ENCODE assay signal across 26 cellular contexts in the genomic region with DNA sequence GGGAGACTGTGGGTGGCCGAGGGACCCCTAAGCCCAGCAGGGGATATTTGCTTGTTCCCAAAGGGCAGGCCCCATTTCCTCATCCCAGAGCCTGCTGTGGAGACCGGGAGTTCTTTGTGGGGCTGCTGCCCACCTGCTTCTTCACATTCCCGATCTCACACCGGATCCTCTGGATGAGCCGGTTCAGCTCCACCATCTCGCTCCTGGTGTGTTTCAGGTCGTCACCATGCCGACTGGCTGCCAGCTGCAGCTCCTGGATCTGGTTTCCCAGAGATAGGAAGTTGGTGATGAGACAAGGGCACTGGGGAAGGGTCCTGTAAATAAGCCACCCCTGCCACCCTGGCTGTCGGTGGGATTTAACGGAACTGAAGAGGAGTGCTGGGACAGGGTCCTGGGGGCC.
"Had no signal": no experiment of that assay in that cellular context is flagged by ENCODE, and none has a peak within 500 bp of the region (broad histone marks: within the 10 kb centered on the region; RNA-seq: fewer than 3 reads in every experiment).

No MANE protein-coding gene starts in this region.

- DNase-seq: dermis blood vessel endothelial cell; effector memory CD4-positive, alpha-beta T cell; erythroblast; esophagus squamous epithelium; foreskin melanocyte; glutamatergic neuron; heart right ventricle; hippocampal formation; left cardiac atrium; left ventricle myocardium inferior; mammary epithelial cell; mesendoderm; naive thymus-derived CD8-positive, alpha-beta T cell; nephron progenitor cell; nucleus accumbens; ovary; right cardiac atrium; sigmoid colon; stimulated activated CD4-positive, alpha-beta T cell treated with anti-CD3 and anti-CD28 coated beads, Interleukin-4, amount 100 ng/mL, for 4 hours; stimulated activated naive CD8-positive, alpha-beta T cell treated with anti-CD3 and anti-CD28 coated beads, Interleukin-15, Interleukin-2, amounts not matched to agents 100 U/mL and 50 U/mL, for 24 hours; substantia nigra; testis; tibial artery had no signal

- H3K4me3 Mint-ChIP-seq: naive thymus-derived CD8-positive, alpha-beta T cell; nephron progenitor cell; stimulated activated memory B cell treated with anti-CD40 and anti-IgM and Interleukin-4, amounts not matched to agents 10 μg/mL and 1 μg/mL and 100 μg/mL, for 72 hours; type B pancreatic cell had no signal

- H3K27ac Mint-ChIP-seq: naive thymus-derived CD8-positive, alpha-beta T cell; nephron progenitor cell; stimulated activated memory B cell treated with anti-CD40 and anti-IgM and Interleukin-4, amounts not matched to agents 10 μg/mL and 1 μg/mL and 100 μg/mL, for 72 hours; type B pancreatic cell had no signal

- ATAC-seq: heart right ventricle; left cardiac atrium; naive thymus-derived CD8-positive, alpha-beta T cell; psoas muscle; right cardiac atrium; stimulated activated memory B cell treated with anti-CD40 and anti-IgM and Interleukin-4, amounts not matched to agents 10 μg/mL and 1 μg/mL and 100 μg/mL, for 72 hours; stimulated activated naive CD8-positive, alpha-beta T cell treated with anti-CD3 and anti-CD28 coated beads, Interleukin-15, Interleukin-2, amounts not matched to agents 100 U/mL and 50 U/mL, for 24 hours had no signal

- H3K4me1 Mint-ChIP-seq: stimulated activated memory B cell treated with anti-CD40 and anti-IgM and Interleukin-4, amounts not matched to agents 10 μg/mL and 1 μg/mL and 100 μg/mL, for 72 hours had no signal

- H3K9me3 Mint-ChIP-seq: nephron progenitor cell; stimulated activated memory B cell treated with anti-CD40 and anti-IgM and Interleukin-4, amounts not matched to agents 10 μg/mL and 1 μg/mL and 100 μg/mL, for 72 hours; type B pancreatic cell had no signal

- H3K36me3 Mint-ChIP-seq: naive thymus-derived CD8-positive, alpha-beta T cell; stimulated activated memory B cell treated with anti-CD40 and anti-IgM and Interleukin-4, amounts not matched to agents 10 μg/mL and 1 μg/mL and 100 μg/mL, for 72 hours; type B pancreatic cell had no signal
